31 cellular contexts compared by ENCODE assay signal in genomic region chr3:143242101-143242500, GRCh38.
A peak's percentile ranks its signal among the peaks of the same experiment; 100 is the strongest.
DNase-seq lines count a peak whose midpoint lies in the region; ATAC-seq, FAIRE-seq and TF ChIP-seq lines count a peak whose summit lies in the region.
"Had no signal": no experiment of that assay in that cellular context is flagged by ENCODE, and none has a peak within 500 bp of the region (broad histone marks: within the 10 kb centered on the region; RNA-seq: fewer than 3 reads in every experiment).

No MANE protein-coding gene starts in this region.

- H3K27me3 Mint-ChIP-seq in HFFc6 (ENCODE audit: insufficient read depth): peaks cover 4% of the 10 kb centered on the region; the same call in 1 of the 2 replicates
- H3K27me3 Mint-ChIP-seq: activated naive CD8-positive, alpha-beta T cell treated with anti-CD3 and anti-CD28 coated beads, Interleukin-2, amount 10 ng/mL, durations not matched to agents 7 days and 5 days; activated T-cell treated with anti-CD3 and anti-CD28 coated beads, Interleukin-2, amount 50 U/mL, for 24 hours had no signal

- H3K79me2 ChIP-seq in K562 (ENCODE audit: control insufficient read depth, insufficient read depth, low read length): no peaks in the 10 kb centered on the region
- H3K79me2 ChIP-seq: parathyroid adenoma had no signal

- no peak overlapping the region for H3K4me3 ChIP-seq in K562
- H3K4me3 ChIP-seq: BLaER1, gastrocnemius medialis, mucosa of descending colon, suprapubic skin, upper lobe of right lung had no signal

- CTCF ChIA-PET in K562 (lab: Yijun Ruan, JAX; ENCODE audit: low intra/inter-chr PET ratio): no interaction called here

- POLR2A ChIA-PET in K562 (lab: Yijun Ruan, JAX): interaction anchor here (0.6 to 1.0 kb wide), 2 partner anchors 16 to 20 kb away, joined by 3 to 4 read pairs; no protein-coding TSS in a partner anchor

- in situ Hi-C loops in K562 (cut with MboI): loop anchor here (5.0 kb wide), 1 partner anchor 60 kb away; no protein-coding TSS in a partner anchor

- peaks cover 0 to 2% of the 10 kb centered on the region in 2 experiments; a peak in 1 of 5 replicates for H3K4me1 ChIP-seq in K562 (replicated peaks in 1 of 2; ENCODE audit: control insufficient read depth in 2 of 2, insufficient read depth in 2 of 2, low read length in 2 of 2)
- H3K4me1 ChIP-seq: gastrocnemius medialis, parathyroid adenoma, upper lobe of right lung had no signal

- H3K27ac ChIP-seq in K562 (ENCODE audit: extremely low read depth, low read depth, low read length): no peak overlapping the region
- H3K27ac ChIP-seq: BLaER1, gastrocnemius medialis, parathyroid adenoma, suprapubic skin, upper lobe of right lung had no signal

- FAIRE-seq in K562 (lab: Jason Lieb, UNC): no peak
- no peak for FAIRE-seq in RCC 7860 (lab: Jason Lieb, UNC)
- FAIRE-seq: GM12892, HepG2, small intestine had no signal

- TF ChIP-seq EP300 in K562 (IDR thresholded peaks at IDR 0.05; ENCODE audit: low read length): no peak

- no peaks in the 10 kb centered on the region for H3K9me3 Mint-ChIP-seq in HFFc6
- H3K9me3 Mint-ChIP-seq: H9, neural crest cell had no signal

- no peak overlapping the region for H3K9ac ChIP-seq in K562 (ENCODE audit: insufficient read depth in 1 of 2, low read depth in 2 of 2, low read length in 2 of 2)
- H3K9ac ChIP-seq: BLaER1, parathyroid adenoma had no signal

- no peaks in the 10 kb centered on the region for H3K9me3 ChIP-seq in K562 (replicated peaks; ENCODE audit: control insufficient read depth, insufficient read depth, low read depth, low read length)
- H3K9me3 ChIP-seq: BLaER1, gastrocnemius medialis, mucosa of descending colon, suprapubic skin, upper lobe of right lung had no signal

- H3K9me1 ChIP-seq in K562 (ENCODE audit: control insufficient read depth, insufficient read depth, low read length): no peaks in the 10 kb centered on the region

- intact Hi-C loops in K562 (cut with micrococcal nuclease): no loop called here

- H3K4me1 Mint-ChIP-seq in HFFc6 (ENCODE audit: low read depth): peaks cover 51% of the 10 kb centered on the region
- H3K4me1 Mint-ChIP-seq: activated naive CD8-positive, alpha-beta T cell treated with anti-CD3 and anti-CD28 coated beads, Interleukin-2, amount 10 ng/mL, durations not matched to agents 7 days and 5 days had no signal

- no peaks in the 10 kb centered on the region for H4K20me1 ChIP-seq in K562 (replicated peaks; ENCODE audit: control insufficient read depth, insufficient read depth, low read length)
- H4K20me1 ChIP-seq: BLaER1 had no signal

- H3K27me3 ChIP-seq in K562 (ENCODE audit: control insufficient read depth in 2 of 2, insufficient read depth in 2 of 2, low read length in 2 of 2): no peaks in the 10 kb centered on the region
- H3K27me3 ChIP-seq: BLaER1, gastrocnemius medialis, suprapubic skin, upper lobe of right lung had no signal

- peak overlapping the region; percentile 15 for H2AFZ ChIP-seq in K562 (ENCODE audit: low read depth, low read length)
- H2AFZ ChIP-seq: parathyroid adenoma had no signal

- no peaks in the 10 kb centered on the region for H3K36me3 Mint-ChIP-seq in HFFc6 (ENCODE audit: low read depth)
- H3K36me3 Mint-ChIP-seq: activated naive CD8-positive, alpha-beta T cell treated with anti-CD3 and anti-CD28 coated beads, Interleukin-2, amount 10 ng/mL, durations not matched to agents 7 days and 5 days had no signal

- peak overlapping the region; percentile 58 for H3K27ac Mint-ChIP-seq in HFFc6
- H3K27ac Mint-ChIP-seq: activated naive CD8-positive, alpha-beta T cell treated with anti-CD3 and anti-CD28 coated beads, Interleukin-2, amount 10 ng/mL, durations not matched to agents 7 days and 5 days; activated T-cell treated with anti-CD3 and anti-CD28 coated beads, Interleukin-2, amount 50 U/mL, for 24 hours; H9 had no signal

- no TSS peak for BruUV-seq in K562 (replicated peaks; lab: Mats Ljungman, UMichigan)

- H3K36me3 ChIP-seq in K562 (ENCODE audit: control insufficient read depth, insufficient read depth, low read length): no peaks in the 10 kb centered on the region
- H3K36me3 ChIP-seq: BLaER1, gastrocnemius medialis, suprapubic skin, upper lobe of right lung had no signal

- ATAC-seq in K562: no peak
- ATAC-seq: esophagus mucosa, gastrocnemius medialis, HepG2, mucosa of descending colon, upper lobe of right lung had no signal

- no peak for TF ChIP-seq RAD21 in K562 (CRISPR knock-in tag; conservative IDR thresholded peaks at IDR 0.05 in 1 of 2, IDR thresholded peaks at IDR 0.05 in 1 of 2)

- 41% methylated on average over 3 of the region's 3 CpGs for WGBS in K562 (ENCODE audit: insufficient coverage, low coverage, missing lambda C conversion rate)

- no peak overlapping the region for H3K4me2 ChIP-seq in K562 (ENCODE audit: insufficient read depth, low read length)
- H3K4me2 ChIP-seq: BLaER1 had no signal

- DNase-seq in HFFc6: no peak
- peak; percentile 74 for DNase-seq in LHCN-M2 (ENCODE audit: low read depth)
- DNase-seq in K562 (ENCODE audit: extremely low read depth in 1 of 4, low spot score in 3 of 4): no peak
- peak; percentile 44 for DNase-seq in myocyte (ENCODE audit: low read depth)
- DNase-seq in RCC 7860 (ENCODE audit: low spot score): no peak
- no peak for DNase-seq in effector CD8-positive, alpha-beta T cell (lab: John Stamatoyannopoulos, UW)
- no peak for DNase-seq in activated T-cell treated with anti-CD3 and anti-CD28 coated beads, Interleukin-2, amount 50 U/mL, for 1 hour
- DNase-seq in activated CD4-positive, alpha-beta T cell treated with anti-CD3 and anti-CD28 coated beads, Interleukin-2, amount 50 U/mL, for 4 hours: no peak
- DNase-seq: activated CD4-positive, alpha-beta T cell treated with anti-CD3 and anti-CD28 coated beads for 48 hours; activated gamma-delta T cell treated with Interleukin-2 at 50 U/mL for 16 hours; activated naive CD8-positive, alpha-beta T cell treated with anti-CD3 and anti-CD28 coated beads, Interleukin-2, amount 10 ng/mL, durations not matched to agents 7 days and 5 days; activated T-cell treated with anti-CD3 and anti-CD28 coated beads, Interleukin-2, amount 50 U/mL, for 24 hours; central memory CD4-positive, alpha-beta T cell; gastrocnemius medialis; H9; Kasumi-1; mucosa of descending colon; NCI-H187 treated with DMSO at 0.1 percent for 48 hours; NCI-H226; NCI-H82; retina; small intestine; stimulated activated naive CD4-positive, alpha-beta T cell treated with Interleukin-2 at 50 U/mL for 16 hours; upper lobe of right lung had no signal

- TF ChIP-seq CTCF in HFFc6 (IDR thresholded peaks at IDR 0.05): no peak
- no peak for TF ChIP-seq CTCF in K562 (IDR thresholded peaks at IDR 0.05 in 2 of 3, conservative IDR thresholded peaks at IDR 0.05 in 1 of 3; ENCODE audit: insufficient read depth in 2 of 3, low read depth in 1 of 3, low read length in 3 of 3)

- TF ChIP-seq POLR2A in K562 (conservative IDR thresholded peaks at IDR 0.05): no peak

- H3K4me3 Mint-ChIP-seq in HFFc6: no peak overlapping the region
- H3K4me3 Mint-ChIP-seq: activated naive CD8-positive, alpha-beta T cell treated with anti-CD3 and anti-CD28 coated beads, Interleukin-2, amount 10 ng/mL, durations not matched to agents 7 days and 5 days; activated T-cell treated with anti-CD3 and anti-CD28 coated beads, Interleukin-2, amount 50 U/mL, for 24 hours; H9; neural crest cell had no signal

TF ChIP-seq in K562, 482 proteins besides CTCF, POLR2A, EP300 and RAD21 (continues in another document):
- TF ChIP-seq HBP1 (CRISPR knock-in tag; IDR thresholded peaks at IDR 0.05): no peak
- TF ChIP-seq MTF1 (CRISPR knock-in tag; IDR thresholded peaks at IDR 0.05; ENCODE audit: borderline replicate concordance): no peak
- TF ChIP-seq NCOA4 (IDR thresholded peaks at IDR 0.05; ENCODE audit: partially characterized antibody): no peak
- TF ChIP-seq KAT8 (IDR thresholded peaks at IDR 0.05; ENCODE audit: low read depth): no peak
- TF ChIP-seq ZNF589 (CRISPR knock-in tag; IDR thresholded peaks at IDR 0.05; ENCODE audit: low read depth): no peak
- no peak for TF ChIP-seq TAF7 (tag; IDR thresholded peaks at IDR 0.05)
- TF ChIP-seq CREB5 (CRISPR knock-in tag; IDR thresholded peaks at IDR 0.05): no peak
- no peak for TF ChIP-seq SNIP1 (IDR thresholded peaks at IDR 0.05; ENCODE audit: low read depth)
- no peak for TF ChIP-seq HMG20A (CRISPR knock-in tag; conservative IDR thresholded peaks at IDR 0.05)
- no peak for TF ChIP-seq CHD1 (IDR thresholded peaks at IDR 0.05; ENCODE audit: low read length)
- no peak for TF ChIP-seq GTF2A2 (tag; IDR thresholded peaks at IDR 0.05)

Comparison
In these comparisons a context has a peak if more than half of its experiments do, and no peak if none do; other contexts are left out.
1. DNase-seq: peak in LHCN-M2 (single experiment) and myocyte (single experiment); none in HFFc6 (single experiment), K562 (0 of 4), RCC 7860 (single experiment), effector CD8-positive, alpha-beta T cell (single experiment), activated T-cell treated with anti-CD3 and anti-CD28 coated beads, Interleukin-2, amount 50 U/mL, for 1 hour (single experiment) and activated CD4-positive, alpha-beta T cell treated with anti-CD3 and anti-CD28 coated beads, Interleukin-2, amount 50 U/mL, for 4 hours (0 of 2).